Comparison of ENCODE assay signal across 13 cellular contexts in genomic region chr20:11687546-11688292, GRCh38.
A peak's percentile ranks its signal among the peaks of the same experiment; 100 is the strongest.
DNase-seq lines count a peak whose midpoint lies in the region; ATAC-seq and TF ChIP-seq lines count a peak whose summit lies in the region.
"Had no signal": no experiment of that assay in that cellular context is flagged by ENCODE, and none has a peak within 500 bp of the region (broad histone marks: within the 10 kb centered on the region; RNA-seq: fewer than 3 reads in every experiment).

No MANE protein-coding gene starts in this region.

- no peak overlapping the region for H3K27ac Mint-ChIP-seq in chondrocyte (ENCODE audit: unreplicated experiment)
- peak overlapping the region; percentile 72 for H3K27ac Mint-ChIP-seq in type B pancreatic cell
- H3K27ac Mint-ChIP-seq: naive B cell; stimulated activated naive CD8-positive, alpha-beta T cell treated with anti-CD3 and anti-CD28 coated beads, Interleukin-15, Interleukin-2, amounts not matched to agents 100 ng/mL and 50 ng/mL, for 24 hours had no signal

- ATAC-seq in right lobe of liver (peak; percentile 91 to 98 (median 96)), GM21360 (IDR thresholded peaks at IDR 0.05; ENCODE audit: unreplicated experiment) (no peak)

- TF ChIP-seq CTCF in chondrocyte (IDR thresholded peaks at IDR 0.05) (no peak), right lobe of liver (IDR thresholded peaks at IDR 0.05) (no peak), type B pancreatic cell (conservative IDR thresholded peaks at IDR 0.05) (no peak), foreskin fibroblast (IDR thresholded peaks at IDR 0.05; ENCODE audit: low read depth, low read length) (no peak)

- no peaks in the 10 kb centered on the region for H3K27me3 Mint-ChIP-seq in chondrocyte (ENCODE audit: low read depth)
- H3K27me3 Mint-ChIP-seq in type B pancreatic cell, result peaks cover 15% of the 10 kb centered on the region

- H3K36me3 Mint-ChIP-seq in chondrocyte (ENCODE audit: low read depth) (no peaks in the 10 kb centered on the region), type B pancreatic cell (no peaks in the 10 kb centered on the region)
- H3K36me3 Mint-ChIP-seq: naive B cell had no signal

- H3K27me3 ChIP-seq in right lobe of liver, result no peaks in the 10 kb centered on the region
- H3K27me3 ChIP-seq: Peyer's patch had no signal

- H3K4me3 Mint-ChIP-seq in chondrocyte (ENCODE audit: unreplicated experiment), result peak overlapping the region; percentile 51
- H3K4me3 Mint-ChIP-seq in type B pancreatic cell, result peak overlapping the region; percentile 80
- H3K4me3 Mint-ChIP-seq: naive B cell; stimulated activated naive CD8-positive, alpha-beta T cell treated with anti-CD3 and anti-CD28 coated beads, Interleukin-15, Interleukin-2, amounts not matched to agents 100 ng/mL and 50 ng/mL, for 24 hours had no signal

- H3K4me1 Mint-ChIP-seq in chondrocyte (ENCODE audit: low read depth) (no peaks in the 10 kb centered on the region), type B pancreatic cell (ENCODE audit: unreplicated experiment) (peaks cover 11% of the 10 kb centered on the region)

- WGBS in right lobe of liver (ENCODE audit: insufficient coverage, low coverage, low lambda C conversion rate, missing lambda C conversion rate), result 35% methylated on average over 7 of the region's 7 CpGs

- intact Hi-C loops in right lobe of liver (cut with DNase I), result no loop called here

- TF ChIP-seq POLR2A in right lobe of liver (IDR thresholded peaks at IDR 0.05), result peak; percentile 43

- H3K27ac ChIP-seq in right lobe of liver, result peak overlapping the region in 2 of 3 donors; percentile 40 to 67
- H3K27ac ChIP-seq: HL-60, Peyer's patch had no signal

- peak; percentile 42 to 83 for DNase-seq in NCI-H2081 (lab: John Stamatoyannopoulos, UW)
- no peak for DNase-seq in NCI-H2081 treated with DMSO at 0.1 percent for 48 hours (lab: John Stamatoyannopoulos, UW)
- DNase-seq in chondrocyte (ENCODE audit: low spot score), result no peak
- no peak for DNase-seq in right lobe of liver
- no peak for DNase-seq in type B pancreatic cell (ENCODE audit: extremely low spot score, unreplicated experiment)
- DNase-seq in foreskin fibroblast, result no peak
- DNase-seq in Kasumi-1 (lab: John Stamatoyannopoulos, UW), result no peak
- DNase-seq: naive B cell, NCI-H1436 had no signal

- H3K4me3 ChIP-seq in right lobe of liver (peak overlapping the region; percentile 41 to 51 (median 45)), foreskin fibroblast (ENCODE audit: low read depth in 1 of 2, low read length in 2 of 2) (no peak overlapping the region)

- H3K9me3 ChIP-seq in right lobe of liver, result no peaks in the 10 kb centered on the region
- H3K9me3 ChIP-seq: Peyer's patch had no signal

- H3K9me3 Mint-ChIP-seq in chondrocyte (ENCODE audit: low read depth) (peaks cover 3% of the 10 kb centered on the region), type B pancreatic cell (peaks cover 5% of the 10 kb centered on the region)

- H3K36me3 ChIP-seq in right lobe of liver, result no peaks in the 10 kb centered on the region
- H3K36me3 ChIP-seq: Peyer's patch had no signal

- peaks cover 0 to 4% (median 0%) of the 10 kb centered on the region in 4 donors for H3K4me1 ChIP-seq in right lobe of liver

Comparison
In these comparisons a context has a peak if more than half of its experiments do, and no peak if none do; other contexts are left out.
1. DNase-seq: peak in NCI-H2081 (2 of 2); none in NCI-H2081 treated with DMSO at 0.1 percent for 48 hours (single experiment), chondrocyte (single experiment), right lobe of liver (0 of 3), type B pancreatic cell (single experiment), foreskin fibroblast (0 of 2) and Kasumi-1 (0 of 2).
2. H3K4me3 ChIP-seq: peak in right lobe of liver (3 of 3); none in foreskin fibroblast (0 of 2).